13 cellular contexts compared by ENCODE assay signal in genomic region chr7:130947792-130948580, GRCh38.
DNase-seq lines count a peak whose midpoint lies in the region; ATAC-seq and FAIRE-seq lines count a peak whose summit lies in the region.
"Had no signal": no experiment of that assay in that cellular context is flagged by ENCODE, and none has a peak within 500 bp of the region (broad histone marks: within the 10 kb centered on the region; RNA-seq: fewer than 3 reads in every experiment).

No MANE protein-coding gene starts in this region.

- H3K27me3 ChIP-seq in small intestine (ENCODE audit: control insufficient read depth in 2 of 2, insufficient read depth in 2 of 2, low read length in 2 of 2) (no peaks in the 10 kb centered on the region), neuronal stem cell (ENCODE audit: control insufficient read depth in 3 of 3, insufficient read depth in 3 of 3, low read depth in 1 of 3, low read length in 3 of 3) (no peaks in the 10 kb centered on the region)

- peak; percentile 80 for DNase-seq in activated CD4-positive, alpha-beta T cell treated with anti-CD3 and anti-CD28 coated beads, Interleukin-2, amount 10 ng/mL, durations not matched to agents 24 days and 14 days
- DNase-seq in activated CD4-positive, alpha-beta T cell treated with anti-CD3 and anti-CD28 coated beads for 4 hours: no peak
- DNase-seq in small intestine (no peak), neuronal stem cell (ENCODE audit: low spot score) (no peak), NCI-H1694 (lab: John Stamatoyannopoulos, UW) (no peak)
- DNase-seq: activated CD4-positive, CD25-positive, alpha-beta regulatory T cell; DMS 273 treated with DMSO at 0.1 percent for 48 hours; NCI-H1436; NCI-H69; SHP77 treated with DMSO at 0.1 percent for 48 hours had no signal

- peaks cover 49% of the 10 kb centered on the region for H3K36me3 Mint-ChIP-seq in activated CD4-positive, alpha-beta T cell treated with anti-CD3 and anti-CD28 coated beads, Interleukin-2, amount 10 ng/mL, durations not matched to agents 24 days and 14 days (ENCODE audit: low read depth)
- peaks cover 22% of the 10 kb centered on the region for H3K36me3 Mint-ChIP-seq in activated naive CD8-positive, alpha-beta T cell

- no peak overlapping the region for H3K14ac ChIP-seq in neuronal stem cell (ENCODE audit: low read length)

- no peaks in the 10 kb centered on the region for H3K79me1 ChIP-seq in neuronal stem cell (ENCODE audit: low read depth, low read length)

- H3K4me1 Mint-ChIP-seq in activated CD4-positive, alpha-beta T cell treated with anti-CD3 and anti-CD28 coated beads, Interleukin-2, amount 10 ng/mL, durations not matched to agents 24 days and 14 days: peaks cover 52% of the 10 kb centered on the region
- H3K4me1 Mint-ChIP-seq in activated naive CD8-positive, alpha-beta T cell (ENCODE audit: low read depth): peaks cover 65% of the 10 kb centered on the region

- peak overlapping the region; percentile 69 for H3K4me3 Mint-ChIP-seq in activated CD4-positive, alpha-beta T cell treated with anti-CD3 and anti-CD28 coated beads, Interleukin-2, amount 10 ng/mL, durations not matched to agents 24 days and 14 days
- H3K4me3 Mint-ChIP-seq in activated naive CD8-positive, alpha-beta T cell: peak overlapping the region; percentile 78

- no peak overlapping the region for H3K4me2 ChIP-seq in neuronal stem cell (ENCODE audit: insufficient read depth, low read length, poor library complexity, severe bottlenecking)

- no peak overlapping the region for H2BK5ac ChIP-seq in neuronal stem cell (ENCODE audit: low read length)

- H3K36me3 ChIP-seq in small intestine (ENCODE audit: control insufficient read depth in 2 of 2, insufficient read depth in 2 of 2, low read length in 2 of 2): no peaks in the 10 kb centered on the region
- no peaks in the 10 kb centered on the region for H3K36me3 ChIP-seq in neuronal stem cell (replicated peaks in 1 of 2; ENCODE audit: control insufficient read depth in 2 of 2, insufficient read depth in 2 of 2, low read length in 2 of 2)

- no peak overlapping the region for H3K4me3 ChIP-seq in small intestine (ENCODE audit: low read depth in 1 of 2, low read length in 2 of 2)
- no peak overlapping the region for H3K4me3 ChIP-seq in neuronal stem cell (ENCODE audit: low read length in 2 of 2)

- H2BK120ac ChIP-seq in neuronal stem cell (ENCODE audit: low read depth, low read length): no peak overlapping the region

- H3K9ac ChIP-seq in neuronal stem cell (ENCODE audit: low read depth, low read length, poor library complexity): no peak overlapping the region

- H3K27ac Mint-ChIP-seq in activated CD4-positive, alpha-beta T cell treated with anti-CD3 and anti-CD28 coated beads, Interleukin-2, amount 10 ng/mL, durations not matched to agents 24 days and 14 days: peak overlapping the region; percentile 83
- H3K27ac Mint-ChIP-seq in activated naive CD8-positive, alpha-beta T cell: peak overlapping the region; percentile 86

- H3K23ac ChIP-seq in neuronal stem cell (ENCODE audit: low read depth, low read length, poor library complexity): no peak overlapping the region

- H3K4ac ChIP-seq in neuronal stem cell (ENCODE audit: low read length): no peak overlapping the region

- no peaks in the 10 kb centered on the region for H3K9me3 Mint-ChIP-seq in activated CD4-positive, alpha-beta T cell treated with anti-CD3 and anti-CD28 coated beads, Interleukin-2, amount 10 ng/mL, durations not matched to agents 24 days and 14 days
- no peaks in the 10 kb centered on the region for H3K9me3 Mint-ChIP-seq in activated naive CD8-positive, alpha-beta T cell (ENCODE audit: low read depth)

- H3K27me3 Mint-ChIP-seq in activated CD4-positive, alpha-beta T cell treated with anti-CD3 and anti-CD28 coated beads, Interleukin-2, amount 10 ng/mL, durations not matched to agents 24 days and 14 days: no peaks in the 10 kb centered on the region
- no peaks in the 10 kb centered on the region for H3K27me3 Mint-ChIP-seq in activated naive CD8-positive, alpha-beta T cell

- H3K4me1 ChIP-seq in small intestine (ENCODE audit: control insufficient read depth in 2 of 2, insufficient read depth in 1 of 2, low read depth in 1 of 2, low read length in 1 of 2): peaks cover 0 to 14% of the 10 kb centered on the region in 2 donors
- peaks cover 0 to 10% of the 10 kb centered on the region in 2 donors for H3K4me1 ChIP-seq in neuronal stem cell (ENCODE audit: control insufficient read depth in 2 of 2, insufficient read depth in 1 of 2, low read depth in 1 of 2, low read length in 2 of 2)

- ATAC-seq in HG03280 (IDR thresholded peaks at IDR 0.05; ENCODE audit: unreplicated experiment): peak; percentile 41
- no peak for ATAC-seq in HG02763 (IDR thresholded peaks at IDR 0.05; ENCODE audit: unreplicated experiment)

- no peak overlapping the region for H2AK5ac ChIP-seq in neuronal stem cell (ENCODE audit: low read depth, low read length)

- H2AFZ ChIP-seq in neuronal stem cell (ENCODE audit: low read length): no peak overlapping the region

- WGBS in small intestine, 3 donors: 76 to 83% (median 79%) methylated on average over 6 of the region's 6 CpGs
- WGBS in neuronal stem cell (ENCODE audit: extremely low coverage in 2 of 2, insufficient read length in 2 of 2, insufficient replicate concordance in 1 of 2), 2 donors: no CpG with 5 or more reads among the region's 6 CpGs

- intact Hi-C loops in activated CD4-positive, alpha-beta T cell treated with anti-CD3 and anti-CD28 coated beads, Interleukin-2, amount 10 ng/mL, durations not matched to agents 24 days and 14 days (cut with micrococcal nuclease): loop anchor here (1.0 kb wide), 1 partner anchor 12 kb away; no protein-coding TSS in a partner anchor

- H2BK12ac ChIP-seq in neuronal stem cell (ENCODE audit: low read length): no peak overlapping the region

- H4K8ac ChIP-seq in neuronal stem cell (ENCODE audit: low read depth, low read length): no peak overlapping the region

- H2BK15ac ChIP-seq in neuronal stem cell (ENCODE audit: low read length): no peak overlapping the region

- H3K9me3 ChIP-seq in small intestine (ENCODE audit: control insufficient read depth, low read depth) (no peaks in the 10 kb centered on the region), neuronal stem cell (replicated peaks in 1 of 2; ENCODE audit: control insufficient read depth in 2 of 2, insufficient read depth in 1 of 2, low read depth in 1 of 2, low read length in 2 of 2) (peaks cover 0 to 4% of the 10 kb centered on the region in 2 donors)

- H3K27ac ChIP-seq in small intestine (ENCODE audit: low read depth in 1 of 2, low read length in 1 of 2) (peak overlapping the region; percentile 30 to 49), neuronal stem cell (replicated peaks; ENCODE audit: low read length) (no peak overlapping the region)

- H3K18ac ChIP-seq in neuronal stem cell (ENCODE audit: low read length): no peak overlapping the region

- H4K91ac ChIP-seq in neuronal stem cell (ENCODE audit: low read depth, low read length, poor library complexity): no peak overlapping the region

- FAIRE-seq in small intestine (lab: Jason Lieb, UNC): no peak
